Comparison of ENCODE assay signal across 31 cellular contexts in genomic region chr2:223180463-223180862, GRCh38.
"Had no signal": no experiment of that assay in that cellular context is flagged by ENCODE, and none has a peak within 500 bp of the region (broad histone marks: within the 10 kb centered on the region; RNA-seq: fewer than 3 reads in every experiment).

No MANE protein-coding gene starts in this region.

- H3K36me3 ChIP-seq: breast epithelium, esophagus squamous epithelium, heart right ventricle, left lung, lower lobe of right lung, pancreas, prostate gland, sigmoid colon, suprapubic skin, tibial artery, upper lobe of right lung had no signal

- H3K27me3 ChIP-seq: breast epithelium, esophagus squamous epithelium, foreskin keratinocyte, heart right ventricle, left lung, pancreas, sigmoid colon, suprapubic skin, tibial artery, upper lobe of right lung had no signal

- ATAC-seq: activated T-cell treated with anti-CD3 and anti-CD28 coated beads, Interleukin-2, amount 50 U/mL, for 72 hours; foreskin keratinocyte; heart right ventricle; left lung; lower lobe of right lung; naive thymus-derived CD8-positive, alpha-beta T cell; pancreas; stimulated activated naive B cell treated with anti-CD40 and anti-IgM and Interleukin-4, amounts not matched to agents 10 μg/mL and 1 μg/mL and 100 μg/mL, for 72 hours; upper lobe of right lung had no signal

- H3K4me3 Mint-ChIP-seq: activated B cell treated with CpG ODN at 0.5 μM for 24 hours; activated naive CD8-positive, alpha-beta T cell treated with anti-CD3 and anti-CD28 coated beads, Interleukin-2, amount 10 ng/mL, durations not matched to agents 7 days and 5 days; activated T-cell treated with anti-CD3 and anti-CD28 coated beads, Interleukin-2, amount 50 U/mL, for 72 hours; dendritic cell treated with granulocyte-macrophage colony-stimulating factor and Interleukin-4, amounts not matched to agents 40 ng/mL and 50 ng/mL, for 4 days; endodermal cell; naive thymus-derived CD8-positive, alpha-beta T cell; neural crest cell; stimulated activated naive B cell treated with anti-CD40 and anti-IgM and Interleukin-4, amounts not matched to agents 10 μg/mL and 1 μg/mL and 100 μg/mL, for 72 hours had no signal

- DNase-seq: activated B cell treated with CpG ODN at 0.5 μM for 24 hours; activated naive CD4-positive, alpha-beta T cell treated with Interleukin-2 at 50 U/mL for 16 hours; activated naive CD8-positive, alpha-beta T cell treated with anti-CD3 and anti-CD28 coated beads, Interleukin-2, amount 10 ng/mL, durations not matched to agents 7 days and 5 days; activated T-cell treated with anti-CD3 and anti-CD28 coated beads for 4 hours; activated T-cell treated with anti-CD3 and anti-CD28 coated beads, Interleukin-2, amount 50 U/mL, for 72 hours; amniotic stem cell; central memory CD4-positive, alpha-beta T cell; endodermal cell; esophagus squamous epithelium; foreskin keratinocyte; heart right ventricle; kidney glomerular epithelial cell; left lung; lower lobe of right lung; mesenchymal stem cell; naive thymus-derived CD8-positive, alpha-beta T cell; nucleus accumbens; pancreas; retina; sigmoid colon; small intestine; stimulated activated CD4-positive, alpha-beta T cell treated with anti-CD3 and anti-CD28 coated beads, Interleukin-2, amount 100 ng/mL, for 24 hours; stimulated activated naive B cell treated with anti-CD40 and anti-IgM and Interleukin-4, amounts not matched to agents 10 μg/mL and 1 μg/mL and 100 μg/mL, for 72 hours; tibial artery; upper lobe of right lung had no signal

- H3K4me1 Mint-ChIP-seq: activated B cell treated with CpG ODN at 0.5 μM for 24 hours; activated naive CD8-positive, alpha-beta T cell treated with anti-CD3 and anti-CD28 coated beads, Interleukin-2, amount 10 ng/mL, durations not matched to agents 7 days and 5 days; endodermal cell; naive thymus-derived CD8-positive, alpha-beta T cell; stimulated activated naive B cell treated with anti-CD40 and anti-IgM and Interleukin-4, amounts not matched to agents 10 μg/mL and 1 μg/mL and 100 μg/mL, for 72 hours had no signal

- H3K4me1 ChIP-seq: breast epithelium, esophagus squamous epithelium, foreskin keratinocyte, heart right ventricle, left lung, lower lobe of right lung, pancreas, prostate gland, sigmoid colon, suprapubic skin, tibial artery, upper lobe of right lung had no signal

- H3K27ac ChIP-seq: breast epithelium, epithelial cell of prostate, esophagus squamous epithelium, foreskin keratinocyte, heart right ventricle, left lung, lower lobe of right lung, pancreas, prostate gland, sigmoid colon, suprapubic skin, tibial artery, upper lobe of right lung had no signal

- H3K27me3 Mint-ChIP-seq: activated B cell treated with CpG ODN at 0.5 μM for 24 hours; activated naive CD8-positive, alpha-beta T cell treated with anti-CD3 and anti-CD28 coated beads, Interleukin-2, amount 10 ng/mL, durations not matched to agents 7 days and 5 days; dendritic cell treated with granulocyte-macrophage colony-stimulating factor and Interleukin-4, amounts not matched to agents 40 ng/mL and 50 ng/mL, for 4 days had no signal

- H3K9me3 ChIP-seq: breast epithelium, esophagus squamous epithelium, heart right ventricle, left lung, lower lobe of right lung, pancreas, prostate gland, sigmoid colon, suprapubic skin, tibial artery, upper lobe of right lung had no signal

- H3K9me3 Mint-ChIP-seq: activated B cell treated with CpG ODN at 0.5 μM for 24 hours; activated naive CD8-positive, alpha-beta T cell treated with anti-CD3 and anti-CD28 coated beads, Interleukin-2, amount 10 ng/mL, durations not matched to agents 7 days and 5 days; activated T-cell treated with anti-CD3 and anti-CD28 coated beads, Interleukin-2, amount 50 U/mL, for 72 hours; dendritic cell treated with granulocyte-macrophage colony-stimulating factor and Interleukin-4, amounts not matched to agents 40 ng/mL and 50 ng/mL, for 4 days; naive thymus-derived CD8-positive, alpha-beta T cell; neural crest cell; stimulated activated naive B cell treated with anti-CD40 and anti-IgM and Interleukin-4, amounts not matched to agents 10 μg/mL and 1 μg/mL and 100 μg/mL, for 72 hours had no signal

- H3K36me3 Mint-ChIP-seq: activated naive CD8-positive, alpha-beta T cell treated with anti-CD3 and anti-CD28 coated beads, Interleukin-2, amount 10 ng/mL, durations not matched to agents 7 days and 5 days; naive thymus-derived CD8-positive, alpha-beta T cell; stimulated activated naive B cell treated with anti-CD40 and anti-IgM and Interleukin-4, amounts not matched to agents 10 μg/mL and 1 μg/mL and 100 μg/mL, for 72 hours had no signal

- H3K27ac Mint-ChIP-seq: activated B cell treated with CpG ODN at 0.5 μM for 24 hours; activated naive CD8-positive, alpha-beta T cell treated with anti-CD3 and anti-CD28 coated beads, Interleukin-2, amount 10 ng/mL, durations not matched to agents 7 days and 5 days; activated T-cell treated with anti-CD3 and anti-CD28 coated beads, Interleukin-2, amount 50 U/mL, for 72 hours; dendritic cell treated with granulocyte-macrophage colony-stimulating factor and Interleukin-4, amounts not matched to agents 40 ng/mL and 50 ng/mL, for 4 days; endodermal cell; naive thymus-derived CD8-positive, alpha-beta T cell; stimulated activated naive B cell treated with anti-CD40 and anti-IgM and Interleukin-4, amounts not matched to agents 10 μg/mL and 1 μg/mL and 100 μg/mL, for 72 hours had no signal

- H3K4me3 ChIP-seq: breast epithelium, esophagus squamous epithelium, heart right ventricle, left lung, lower lobe of right lung, pancreas, prostate gland, sigmoid colon, suprapubic skin, tibial artery, upper lobe of right lung had no signal
